Comparison of ENCODE assay signal across 21 cellular contexts in the genomic region with DNA sequence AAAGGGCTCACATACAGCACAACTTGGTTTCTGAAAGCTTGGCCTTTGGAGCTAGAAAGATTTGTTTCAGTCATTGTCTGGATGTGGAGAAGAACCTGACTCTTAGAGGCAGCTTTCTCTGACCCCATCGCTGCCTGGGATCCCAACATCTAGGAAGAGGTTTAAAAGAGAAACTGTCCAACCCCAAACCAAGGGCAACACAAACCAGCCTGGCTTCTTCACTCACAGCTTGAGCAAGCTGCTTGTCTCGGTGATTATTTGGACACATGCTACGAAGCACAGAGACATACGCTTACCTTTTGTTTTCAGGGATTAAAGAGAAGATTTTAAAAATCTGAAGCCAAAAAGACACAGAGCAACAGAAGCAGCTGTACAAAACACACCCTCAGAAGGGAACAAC.
DNase-seq lines count a peak whose midpoint lies in the region; ATAC-seq and TF ChIP-seq lines count a peak whose summit lies in the region.
"Had no signal": no experiment of that assay in that cellular context is flagged by ENCODE, and none has a peak within 500 bp of the region (broad histone marks: within the 10 kb centered on the region; RNA-seq: fewer than 3 reads in every experiment).

No MANE protein-coding gene starts in this region.

- H3K9me3 Mint-ChIP-seq in type B pancreatic cell: no peaks in the 10 kb centered on the region
- H3K9me3 Mint-ChIP-seq: activated naive CD8-positive, alpha-beta T cell treated with anti-CD3 and anti-CD28 coated beads for 36 hours; dendritic cell treated with granulocyte-macrophage colony-stimulating factor and Interleukin-4, amounts not matched to agents 40 ng/mL and 50 ng/mL, for 4 days; HFFc6; immature natural killer cell; stimulated activated naive CD8-positive, alpha-beta T cell treated with anti-CD3 and anti-CD28 coated beads, Interleukin-15, Interleukin-2, amounts not matched to agents 100 ng/mL and 50 ng/mL, for 24 hours had no signal

- DNase-seq in DMS53 (lab: John Stamatoyannopoulos, UW) (peak; percentile 47), DMS53 treated with DMSO at 0.1 percent for 48 hours (lab: John Stamatoyannopoulos, UW; ENCODE audit: unreplicated experiment) (no peak), ovary (peak in 1 of 5 donors; percentile 14), type B pancreatic cell (ENCODE audit: extremely low spot score, unreplicated experiment) (peak; percentile 2), tibial artery (no peak)
- DNase-seq: 8988T; activated CD8-positive, alpha-beta T cell treated with anti-CD3 and anti-CD28 coated beads, Interleukin-2, amount 10 ng/mL, durations not matched to agents 7 days and 5 days; activated naive CD8-positive, alpha-beta T cell treated with anti-CD3 and anti-CD28 coated beads for 36 hours; HFFc6; hypothalamus; immature natural killer cell; T-helper 2 cell; trophoblast cell had no signal

- peaks cover 3% of the 10 kb centered on the region for H3K27me3 Mint-ChIP-seq in type B pancreatic cell

- no peak overlapping the region for H3K9ac ChIP-seq in duodenal mucosa (ENCODE audit: low read depth in 1 of 2, low read length in 2 of 2)

- TF ChIP-seq POLR2A in ovary (IDR thresholded peaks at IDR 0.05): no peak

- 79 to 83% (median 82%) methylated on average over 4 of the region's 4 CpGs for WGBS in ovary, 3 donors

- H3K27me3 ChIP-seq in duodenal mucosa (ENCODE audit: control insufficient read depth in 1 of 2, insufficient read depth in 2 of 2, low read length in 2 of 2) (no peaks in the 10 kb centered on the region), ovary (no peaks in the 10 kb centered on the region), tibial artery (no peaks in the 10 kb centered on the region)

- no peak overlapping the region for H3K27ac Mint-ChIP-seq in type B pancreatic cell
- H3K27ac Mint-ChIP-seq: activated CD8-positive, alpha-beta T cell treated with anti-CD3 and anti-CD28 coated beads, Interleukin-2, amount 10 ng/mL, durations not matched to agents 7 days and 5 days; activated naive CD8-positive, alpha-beta T cell treated with anti-CD3 and anti-CD28 coated beads for 36 hours; dendritic cell treated with granulocyte-macrophage colony-stimulating factor and Interleukin-4, amounts not matched to agents 40 ng/mL and 50 ng/mL, for 4 days; HFFc6; immature natural killer cell; progenitor cell of endocrine pancreas; stimulated activated naive CD8-positive, alpha-beta T cell treated with anti-CD3 and anti-CD28 coated beads, Interleukin-15, Interleukin-2, amounts not matched to agents 100 ng/mL and 50 ng/mL, for 24 hours had no signal

- H3K4me3 Mint-ChIP-seq in type B pancreatic cell: no peak overlapping the region
- H3K4me3 Mint-ChIP-seq: activated CD8-positive, alpha-beta T cell treated with anti-CD3 and anti-CD28 coated beads, Interleukin-2, amount 10 ng/mL, durations not matched to agents 7 days and 5 days; activated naive CD8-positive, alpha-beta T cell treated with anti-CD3 and anti-CD28 coated beads for 36 hours; CD14-positive monocyte; dendritic cell treated with granulocyte-macrophage colony-stimulating factor and Interleukin-4, amounts not matched to agents 40 ng/mL and 50 ng/mL, for 4 days; HFFc6; immature natural killer cell; stimulated activated naive CD8-positive, alpha-beta T cell treated with anti-CD3 and anti-CD28 coated beads, Interleukin-15, Interleukin-2, amounts not matched to agents 100 ng/mL and 50 ng/mL, for 24 hours had no signal

- no peaks in the 10 kb centered on the region for H3K9me3 ChIP-seq in duodenal mucosa (ENCODE audit: control insufficient read depth in 1 of 2, low read length in 2 of 2)
- no peaks in the 10 kb centered on the region for H3K9me3 ChIP-seq in ovary
- no peaks in the 10 kb centered on the region for H3K9me3 ChIP-seq in tibial artery

- no peaks in the 10 kb centered on the region for H3K36me3 Mint-ChIP-seq in type B pancreatic cell
- H3K36me3 Mint-ChIP-seq: activated naive CD8-positive, alpha-beta T cell treated with anti-CD3 and anti-CD28 coated beads for 36 hours; immature natural killer cell had no signal

- TF ChIP-seq EP300 in ovary (IDR thresholded peaks at IDR 0.05): no peak

- ATAC-seq in GM21390 (IDR thresholded peaks at IDR 0.05; ENCODE audit: unreplicated experiment): no peak
- no peak for ATAC-seq in HG03432 (IDR thresholded peaks at IDR 0.05; ENCODE audit: unreplicated experiment)
- ATAC-seq: activated CD8-positive, alpha-beta T cell treated with anti-CD3 and anti-CD28 coated beads, Interleukin-2, amount 10 ng/mL, durations not matched to agents 7 days and 5 days had no signal

- peak overlapping the region; percentile 13 for H3K27ac ChIP-seq in duodenal mucosa (ENCODE audit: low read depth, low read length)
- peak overlapping the region; percentile 32 to 81 for H3K27ac ChIP-seq in ovary
- H3K27ac ChIP-seq in tibial artery: peak overlapping the region in 1 of 2 donors; percentile 45

- no peaks in the 10 kb centered on the region for H3K36me3 ChIP-seq in duodenal mucosa (ENCODE audit: control insufficient read depth in 1 of 2, insufficient read depth in 2 of 2, low read length in 2 of 2)
- H3K36me3 ChIP-seq in ovary: no peaks in the 10 kb centered on the region
- H3K36me3 ChIP-seq in tibial artery: no peaks in the 10 kb centered on the region

- peaks cover 42 to 65% of the 10 kb centered on the region in 2 donors for H3K4me1 ChIP-seq in duodenal mucosa (ENCODE audit: control insufficient read depth in 1 of 2, insufficient read depth in 2 of 2, low read length in 2 of 2)
- peaks cover 19% of the 10 kb centered on the region for H3K4me1 ChIP-seq in ovary (ENCODE audit: insufficient read depth)
- H3K4me1 ChIP-seq in tibial artery: peaks cover 4 to 41% (median 22%) of the 10 kb centered on the region in 4 donors

- intact Hi-C loops in ovary (cut with DNase I): loop anchor here in 2 of 4 donors (5.0 to 10.0 kb wide), 4 partner anchors 91 to 209 kb away; a partner anchor contains a TSS
- intact Hi-C loops in tibial artery (cut with DNase I; ENCODE audit: low total_unique reads): no loop called here

- TF ChIP-seq CTCF in ovary (IDR thresholded peaks at IDR 0.05): no peak
- no peak for TF ChIP-seq CTCF in type B pancreatic cell (conservative IDR thresholded peaks at IDR 0.05)
- no peak for TF ChIP-seq CTCF in tibial artery (IDR thresholded peaks at IDR 0.05)

- H3K4me3 ChIP-seq in duodenal mucosa (ENCODE audit: low read depth in 1 of 2, low read length in 2 of 2) (no peak overlapping the region), ovary (no peak overlapping the region), tibial artery (no peak overlapping the region)
- H3K4me3 ChIP-seq: skin epidermis had no signal

- H3K4me1 Mint-ChIP-seq in type B pancreatic cell (ENCODE audit: unreplicated experiment): peaks cover 28% of the 10 kb centered on the region
- H3K4me1 Mint-ChIP-seq: activated naive CD8-positive, alpha-beta T cell treated with anti-CD3 and anti-CD28 coated beads for 36 hours; immature natural killer cell had no signal

Comparison
In these comparisons a context has a peak if more than half of its experiments do, and no peak if none do; other contexts are left out.
1. DNase-seq: peak in DMS53 (single experiment) and type B pancreatic cell (single experiment); none in DMS53 treated with DMSO at 0.1 percent for 48 hours (single experiment) and tibial artery (0 of 2).